In the genomic region with DNA sequence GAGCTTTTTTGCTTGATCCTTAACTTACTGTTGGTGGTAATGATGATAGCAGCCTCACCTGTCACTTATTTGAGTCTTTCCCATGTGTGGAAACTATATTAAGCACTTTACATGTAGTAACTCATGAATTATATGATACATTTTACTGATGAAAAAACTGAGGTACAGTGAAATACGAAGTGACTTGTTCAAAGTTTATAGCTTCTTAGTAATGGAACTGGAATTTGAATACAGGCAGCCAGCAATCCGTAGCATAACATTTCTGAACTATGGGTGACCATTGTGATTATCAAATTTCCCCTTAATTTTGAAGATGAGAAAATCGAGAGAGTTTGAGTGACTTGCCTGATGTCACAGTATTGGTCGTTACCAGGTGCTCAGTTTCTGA, we compare ENCODE assay signal across 20 cellular contexts.
"Had no signal": no experiment of that assay in that cellular context is flagged by ENCODE, and none has a peak within 500 bp of the region (broad histone marks: within the 10 kb centered on the region; RNA-seq: fewer than 3 reads in every experiment).

No MANE protein-coding gene starts in this region.

- H3K27ac Mint-ChIP-seq: activated B cell treated with CpG ODN at 0.5 μM for 24 hours; activated CD4-positive, alpha-beta T cell treated with anti-CD3 and anti-CD28 coated beads for 36 hours; activated naive CD8-positive, alpha-beta T cell treated with anti-CD3 and anti-CD28 coated beads for 36 hours; activated T-cell treated with anti-CD3 and anti-CD28 coated beads, Interleukin-2, amount 50 U/mL, for 24 hours; immature natural killer cell; stimulated activated naive CD8-positive, alpha-beta T cell treated with anti-CD3 and anti-CD28 coated beads, Interleukin-15, Interleukin-2, amounts not matched to agents 100 ng/mL and 50 ng/mL, for 24 hours; T-helper 1 cell treated with Interleukin-12 subunit alpha and Interleukin-12 subunit beta and Interleukin-4 antibody, amounts not matched to agents 30 μg/mL and 1 μg/mL, for 36 hours had no signal

- H3K27me3 ChIP-seq: foreskin keratinocyte, tibial nerve had no signal

- H3K27ac ChIP-seq: foreskin keratinocyte, skin epidermis had no signal

- H3K4me1 Mint-ChIP-seq: neural crest cell had no signal

- DNase-seq: activated B cell treated with CpG ODN at 0.5 μM for 24 hours; activated CD4-positive, alpha-beta T cell treated with anti-CD3 and anti-CD28 coated beads for 36 hours; activated CD4-positive, alpha-beta T cell treated with anti-CD3 and anti-CD28 coated beads, Interleukin-2, amount 50 U/mL, for 4 hours; activated CD8-positive, alpha-beta memory T cell treated with anti-CD3 and anti-CD28 coated beads for 24 hours; activated CD8-positive, alpha-beta memory T cell treated with anti-CD3 and anti-CD28 coated beads, Interleukin-2, amount 50 U/mL, for 4 hours; activated naive CD4-positive, alpha-beta T cell treated with Interleukin-2 at 50 U/mL for 16 hours; activated naive CD8-positive, alpha-beta T cell treated with anti-CD3 and anti-CD28 coated beads for 36 hours; activated T-cell treated with anti-CD3 and anti-CD28 coated beads, Interleukin-2, amount 50 U/mL, for 24 hours; amniotic stem cell; immature natural killer cell; naive B cell; occipital lobe; posterior cingulate gyrus; stimulated activated CD4-positive, alpha-beta T cell treated with anti-CD3 and anti-CD28 coated beads, Interleukin-1b, Interleukin-23, amount 100 ng/mL, for 48 hours had no signal

- H3K27me3 Mint-ChIP-seq: activated B cell treated with CpG ODN at 0.5 μM for 24 hours; activated CD4-positive, alpha-beta T cell treated with anti-CD3 and anti-CD28 coated beads for 36 hours; activated naive CD8-positive, alpha-beta T cell treated with anti-CD3 and anti-CD28 coated beads for 36 hours; activated T-cell treated with anti-CD3 and anti-CD28 coated beads, Interleukin-2, amount 50 U/mL, for 24 hours; naive B cell; stimulated activated naive CD8-positive, alpha-beta T cell treated with anti-CD3 and anti-CD28 coated beads, Interleukin-15, Interleukin-2, amounts not matched to agents 100 ng/mL and 50 ng/mL, for 24 hours had no signal

- H3K4me3 Mint-ChIP-seq: activated B cell treated with CpG ODN at 0.5 μM for 24 hours; activated CD4-positive, alpha-beta T cell treated with anti-CD3 and anti-CD28 coated beads for 36 hours; activated naive CD8-positive, alpha-beta T cell treated with anti-CD3 and anti-CD28 coated beads for 36 hours; activated T-cell treated with anti-CD3 and anti-CD28 coated beads, Interleukin-2, amount 50 U/mL, for 24 hours; immature natural killer cell; naive B cell; neural crest cell; stimulated activated naive CD8-positive, alpha-beta T cell treated with anti-CD3 and anti-CD28 coated beads, Interleukin-15, Interleukin-2, amounts not matched to agents 100 ng/mL and 50 ng/mL, for 24 hours; T-helper 1 cell treated with Interleukin-12 subunit alpha and Interleukin-12 subunit beta and Interleukin-4 antibody, amounts not matched to agents 30 μg/mL and 1 μg/mL, for 36 hours had no signal

- H3K4me1 ChIP-seq: foreskin keratinocyte had no signal

- H3K9me3 ChIP-seq: tibial nerve had no signal

- H3K36me3 ChIP-seq: tibial nerve had no signal

- H3K36me3 Mint-ChIP-seq: naive B cell had no signal

- H3K4me3 ChIP-seq: skin epidermis, tibial nerve had no signal

- H3K9me3 Mint-ChIP-seq: activated B cell treated with CpG ODN at 0.5 μM for 24 hours; activated naive CD8-positive, alpha-beta T cell treated with anti-CD3 and anti-CD28 coated beads for 36 hours; activated T-cell treated with anti-CD3 and anti-CD28 coated beads, Interleukin-2, amount 50 U/mL, for 24 hours; immature natural killer cell; stimulated activated naive CD8-positive, alpha-beta T cell treated with anti-CD3 and anti-CD28 coated beads, Interleukin-15, Interleukin-2, amounts not matched to agents 100 ng/mL and 50 ng/mL, for 24 hours; T-helper 1 cell treated with Interleukin-12 subunit alpha and Interleukin-12 subunit beta and Interleukin-4 antibody, amounts not matched to agents 30 μg/mL and 1 μg/mL, for 36 hours had no signal
